Comparison of ENCODE assay signal across 9 cellular contexts in genomic region chr11:111230122-111230465, GRCh38. TPM values are rescaled to one million over a fixed set of nuclear protein-coding genes. Genes with fewer than 3 reads are reported as not detected.
DNase-seq lines count a peak whose midpoint lies in the region; ATAC-seq and TF ChIP-seq lines count a peak whose summit lies in the region.
"Had no signal": no experiment of that assay in that cellular context is flagged by ENCODE, and none has a peak within 500 bp of the region (broad histone marks: within the 10 kb centered on the region; RNA-seq: fewer than 3 reads in every experiment).

No MANE protein-coding gene starts in this region.

- H3K27me3 ChIP-seq in suprapubic skin = no peaks in the 10 kb centered on the region

- TF ChIP-seq EP300 in suprapubic skin (IDR thresholded peaks at IDR 0.05) = no peak

- H3K4me3 ChIP-seq in suprapubic skin = peak overlapping the region; percentile 54

- H3K27ac ChIP-seq in suprapubic skin = no peak overlapping the region

- H3K27me3 Mint-ChIP-seq in activated CD4-positive, alpha-beta T cell treated with anti-CD3 and anti-CD28 coated beads, Interleukin-2, amount 10 ng/mL, durations not matched to agents 7 days and 5 days = peaks cover 28% of the 10 kb centered on the region

- no peak overlapping the region for H3K27ac Mint-ChIP-seq in activated CD4-positive, alpha-beta T cell treated with anti-CD3 and anti-CD28 coated beads, Interleukin-2, amount 10 ng/mL, durations not matched to agents 7 days and 5 days

- TF ChIP-seq CTCF in suprapubic skin (IDR thresholded peaks at IDR 0.05) = no peak

- H3K9me3 ChIP-seq in suprapubic skin = no peaks in the 10 kb centered on the region

- no peak for TF ChIP-seq POLR2A in suprapubic skin (IDR thresholded peaks at IDR 0.05)

- CTCF ChIA-PET in activated CD4-positive, alpha-beta T cell treated with anti-CD3 and anti-CD28 coated beads, Interleukin-2, amount 10 ng/mL, durations not matched to agents 7 days and 5 days (lab: Charles Lee) = interaction anchor here (1.1 to 2.2 kb wide), 7 partner anchors 10 to 216 kb away, joined by 3 to 8 read pairs (median 3); no protein-coding TSS in a partner anchor

- ATAC-seq in HG03432 (IDR thresholded peaks at IDR 0.05; ENCODE audit: unreplicated experiment) (peak; percentile 30), esophagus mucosa (peak; percentile 38), GM18867 (IDR thresholded peaks at IDR 0.05; ENCODE audit: unreplicated experiment) (no peak)

- no peaks in the 10 kb centered on the region for H3K9me3 Mint-ChIP-seq in activated CD4-positive, alpha-beta T cell treated with anti-CD3 and anti-CD28 coated beads, Interleukin-2, amount 10 ng/mL, durations not matched to agents 7 days and 5 days

- WGBS in suprapubic skin = 57% methylated on average over 6 of the region's 6 CpGs

- no peaks in the 10 kb centered on the region for H3K36me3 ChIP-seq in suprapubic skin

- POLR2A ChIA-PET in activated CD4-positive, alpha-beta T cell treated with anti-CD3 and anti-CD28 coated beads, Interleukin-2, amount 10 ng/mL, durations not matched to agents 7 days and 5 days (lab: Charles Lee) = no interaction called here

- H3K4me3 Mint-ChIP-seq in activated CD4-positive, alpha-beta T cell treated with anti-CD3 and anti-CD28 coated beads, Interleukin-2, amount 10 ng/mL, durations not matched to agents 7 days and 5 days = peak overlapping the region; percentile 61

- no peak for DNase-seq in activated CD4-positive, alpha-beta T cell treated with anti-CD3 and anti-CD28 coated beads, Interleukin-2, amount 10 ng/mL, durations not matched to agents 7 days and 5 days
- DNase-seq in activated CD4-positive, alpha-beta T cell treated with anti-CD3 and anti-CD28 coated beads, Interleukin-2, amount 50 U/mL, for 48 hours = no peak
- DNase-seq in suprapubic skin (ENCODE audit: low spot score in 2 of 2) (no peak), KG1 (lab: John Stamatoyannopoulos, UW) (no peak), HuH-7 (ENCODE audit: low spot score) (no peak)

- peaks cover 9% of the 10 kb centered on the region for H3K4me1 ChIP-seq in suprapubic skin

- H3K36me3 Mint-ChIP-seq in activated CD4-positive, alpha-beta T cell treated with anti-CD3 and anti-CD28 coated beads, Interleukin-2, amount 10 ng/mL, durations not matched to agents 7 days and 5 days (ENCODE audit: low read depth) = no peaks in the 10 kb centered on the region

- peaks cover 27% of the 10 kb centered on the region for H3K4me1 Mint-ChIP-seq in activated CD4-positive, alpha-beta T cell treated with anti-CD3 and anti-CD28 coated beads, Interleukin-2, amount 10 ng/mL, durations not matched to agents 7 days and 5 days

RNA-seq across cellular contexts. Expression of gene POU2AF2, which starts 15.4 kb away (rescaled TPM):
- not detected for total RNA-seq in activated CD4-positive, alpha-beta T cell treated with anti-CD3 and anti-CD28 coated beads, Interleukin-2, amount 10 ng/mL, durations not matched to agents 7 days and 5 days
- total RNA-seq in esophagus mucosa (not detected), suprapubic skin (not detected)
- total RNA-seq: urinary bladder had no signal
